Comparison of ENCODE assay signal across 25 cellular contexts in genomic region chr13:71454509-71454908, GRCh38.
"Had no signal": no experiment of that assay in that cellular context is flagged by ENCODE, and none has a peak within 500 bp of the region (broad histone marks: within the 10 kb centered on the region; RNA-seq: fewer than 3 reads in every experiment).

No MANE protein-coding gene starts in this region.

- DNase-seq: dermis blood vessel endothelial cell; effector memory CD4-positive, alpha-beta T cell; foreskin keratinocyte; heart left ventricle; hippocampal formation; left cardiac atrium; mesendoderm; midbrain; naive thymus-derived CD8-positive, alpha-beta T cell; right lobe of liver; small intestine; stimulated activated CD4-positive, alpha-beta T cell treated with anti-CD3 and anti-CD28 coated beads, Interleukin-15, amount 100 ng/mL, for 24 hours; stimulated activated CD4-positive, alpha-beta T cell treated with anti-CD3 and anti-CD28 coated beads, Interleukin-2, amount 100 ng/mL, for 48 hours; transverse colon had no signal

- H3K27ac Mint-ChIP-seq: naive thymus-derived CD8-positive, alpha-beta T cell; progenitor cell of endocrine pancreas; stimulated activated naive CD8-positive, alpha-beta T cell treated with anti-CD3 and anti-CD28 coated beads, Interleukin-15, Interleukin-2, amounts not matched to agents 100 ng/mL and 50 ng/mL, for 24 hours had no signal

- H3K36me3 Mint-ChIP-seq: naive thymus-derived CD8-positive, alpha-beta T cell had no signal

- H3K4me1 ChIP-seq: esophagus muscularis mucosa, foreskin keratinocyte, gastroesophageal sphincter, heart left ventricle, left lung, parathyroid adenoma, right lobe of liver, suprapubic skin, transverse colon, vagina had no signal

- H3K4me3 Mint-ChIP-seq: naive thymus-derived CD8-positive, alpha-beta T cell; neural crest cell; stimulated activated naive CD8-positive, alpha-beta T cell treated with anti-CD3 and anti-CD28 coated beads, Interleukin-15, Interleukin-2, amounts not matched to agents 100 ng/mL and 50 ng/mL, for 24 hours had no signal

- H3K4me3 ChIP-seq: coronary artery, esophagus muscularis mucosa, gastroesophageal sphincter, heart left ventricle, left lung, right lobe of liver, suprapubic skin, transverse colon, vagina had no signal

- H3K36me3 ChIP-seq: esophagus muscularis mucosa, gastroesophageal sphincter, heart left ventricle, left lung, right lobe of liver, suprapubic skin, transverse colon, vagina had no signal

- ATAC-seq: foreskin keratinocyte, gastroesophageal sphincter, heart left ventricle, left cardiac atrium, left lung, right lobe of liver had no signal

- H3K9me3 Mint-ChIP-seq: naive thymus-derived CD8-positive, alpha-beta T cell; neural crest cell; stimulated activated naive CD8-positive, alpha-beta T cell treated with anti-CD3 and anti-CD28 coated beads, Interleukin-15, Interleukin-2, amounts not matched to agents 100 ng/mL and 50 ng/mL, for 24 hours had no signal

- H3K27me3 Mint-ChIP-seq: naive thymus-derived CD8-positive, alpha-beta T cell; progenitor cell of endocrine pancreas; stimulated activated naive CD8-positive, alpha-beta T cell treated with anti-CD3 and anti-CD28 coated beads, Interleukin-15, Interleukin-2, amounts not matched to agents 100 ng/mL and 50 ng/mL, for 24 hours had no signal

- H3K4me1 Mint-ChIP-seq: naive thymus-derived CD8-positive, alpha-beta T cell; neural crest cell had no signal

- H3K9me3 ChIP-seq: esophagus muscularis mucosa, gastroesophageal sphincter, heart left ventricle, left lung, neutrophil, right lobe of liver, suprapubic skin, transverse colon, vagina had no signal
